12 cellular contexts compared by ENCODE assay signal in the genomic region with DNA sequence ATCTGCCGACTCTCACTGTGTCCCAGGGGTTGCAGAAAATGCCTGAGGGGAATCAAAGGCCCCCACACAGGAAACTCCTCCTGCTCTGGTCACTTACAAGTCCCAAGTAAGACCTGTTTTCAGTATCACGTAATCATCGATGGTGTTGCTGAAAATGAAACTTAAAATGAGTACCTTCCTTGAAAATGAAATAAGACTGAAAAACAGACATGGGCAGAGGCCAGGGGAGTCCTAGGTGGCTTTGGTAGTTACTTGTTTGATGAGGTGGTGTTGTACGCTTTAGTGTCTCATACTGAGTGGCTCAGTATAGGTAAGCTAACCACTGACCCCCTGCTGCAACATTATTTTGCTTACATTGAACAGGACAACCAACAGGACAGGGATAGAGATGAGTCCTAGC. TPM values are rescaled to one million over a fixed set of nuclear protein-coding genes. Genes with fewer than 3 reads are reported as not detected.
DNase-seq lines count a peak whose midpoint lies in the region; ATAC-seq and TF ChIP-seq lines count a peak whose summit lies in the region.
"Had no signal": no experiment of that assay in that cellular context is flagged by ENCODE, and none has a peak within 500 bp of the region (broad histone marks: within the 10 kb centered on the region; RNA-seq: fewer than 3 reads in every experiment).

No MANE protein-coding gene starts in this region.

- H3K4me1 Mint-ChIP-seq in activated naive CD8-positive, alpha-beta T cell treated with anti-CD3 and anti-CD28 coated beads, Interleukin-2, amount 50 U/mL, for 24 hours, result no peaks in the 10 kb centered on the region
- no peaks in the 10 kb centered on the region for H3K4me1 Mint-ChIP-seq in activated naive CD8-positive, alpha-beta T cell treated with anti-CD3 and anti-CD28 coated beads for 36 hours
- H3K4me1 Mint-ChIP-seq in Calu3 (ENCODE audit: low read depth, unreplicated experiment), result no peaks in the 10 kb centered on the region
- H3K4me1 Mint-ChIP-seq: nephron progenitor cell had no signal

- H3K4me1 ChIP-seq in heart right ventricle, result no peaks in the 10 kb centered on the region

- CTCF ChIA-PET in Calu3 (lab: Charles Lee), result no interaction called here

- no peaks in the 10 kb centered on the region for H3K27me3 Mint-ChIP-seq in activated naive CD8-positive, alpha-beta T cell treated with anti-CD3 and anti-CD28 coated beads, Interleukin-2, amount 50 U/mL, for 24 hours
- H3K27me3 Mint-ChIP-seq in activated naive CD8-positive, alpha-beta T cell treated with anti-CD3 and anti-CD28 coated beads for 36 hours, result no peaks in the 10 kb centered on the region
- H3K27me3 Mint-ChIP-seq in Calu3 (ENCODE audit: unreplicated experiment), result no peaks in the 10 kb centered on the region

- intact Hi-C loops in heart right ventricle (cut with DNase I) (loop anchor here in 1 of 10 donors (10.0 kb wide), 1 partner anchor 331 kb away; no protein-coding TSS in a partner anchor), Calu3 (cut with micrococcal nuclease; ENCODE audit: unreplicated experiment) (no loop called here)

- 88 to 91% methylated on average over 4 of the region's 4 CpGs for WGBS in heart right ventricle, 2 donors

- H3K36me3 ChIP-seq in heart right ventricle, result no peaks in the 10 kb centered on the region

- no peak overlapping the region for H3K27ac ChIP-seq in heart right ventricle

- no peak overlapping the region for H3K4me3 ChIP-seq in heart right ventricle

- no peak overlapping the region for H3K4me3 Mint-ChIP-seq in activated naive CD8-positive, alpha-beta T cell treated with anti-CD3 and anti-CD28 coated beads, Interleukin-2, amount 50 U/mL, for 24 hours
- no peak overlapping the region for H3K4me3 Mint-ChIP-seq in activated naive CD8-positive, alpha-beta T cell treated with anti-CD3 and anti-CD28 coated beads for 36 hours
- no peak overlapping the region for H3K4me3 Mint-ChIP-seq in Calu3 (ENCODE audit: low read depth, unreplicated experiment)
- H3K4me3 Mint-ChIP-seq: nephron progenitor cell had no signal

- no peaks in the 10 kb centered on the region for H3K27me3 ChIP-seq in heart right ventricle

- BruUV-seq in Calu3 (replicated peaks; lab: Mats Ljungman, UMichigan), result no TSS peak

- no peak for DNase-seq in activated naive CD8-positive, alpha-beta T cell treated with anti-CD3 and anti-CD28 coated beads, Interleukin-2, amount 50 U/mL, for 24 hours
- DNase-seq in activated naive CD8-positive, alpha-beta T cell treated with anti-CD3 and anti-CD28 coated beads for 36 hours, result no peak
- no peak for DNase-seq in stimulated activated naive CD8-positive, alpha-beta T cell treated with anti-CD3 and anti-CD28 coated beads, Interleukin-15, Interleukin-2, amounts not matched to agents 100 U/mL and 50 U/mL, for 24 hours
- DNase-seq in heart right ventricle (no peak), NCI-H1694 treated with DMSO at 0.1 percent for 48 hours (lab: John Stamatoyannopoulos, UW) (no peak), Calu3 (no peak)
- DNase-seq: cerebellar nuclear complex; kidney; nephron progenitor cell; stimulated activated naive CD4-positive, alpha-beta T cell had no signal

- peak; percentile 10 for ATAC-seq in activated naive CD8-positive, alpha-beta T cell treated with anti-CD3 and anti-CD28 coated beads, Interleukin-2, amount 50 U/mL, for 24 hours
- ATAC-seq in GM21526 (IDR thresholded peaks at IDR 0.05; ENCODE audit: low FRiP score, unreplicated experiment), result peak; percentile 91
- ATAC-seq in HG03066 (IDR thresholded peaks at IDR 0.05; ENCODE audit: low read depth, unreplicated experiment), result peak; percentile 94
- peak; percentile 32 for ATAC-seq in stimulated activated naive CD8-positive, alpha-beta T cell treated with anti-CD3 and anti-CD28 coated beads, Interleukin-15, Interleukin-2, amounts not matched to agents 100 U/mL and 50 U/mL, for 24 hours
- no peak for ATAC-seq in heart right ventricle

- H3K36me3 Mint-ChIP-seq in activated naive CD8-positive, alpha-beta T cell treated with anti-CD3 and anti-CD28 coated beads, Interleukin-2, amount 50 U/mL, for 24 hours (ENCODE audit: low read depth), result peaks cover 7% of the 10 kb centered on the region
- H3K36me3 Mint-ChIP-seq in activated naive CD8-positive, alpha-beta T cell treated with anti-CD3 and anti-CD28 coated beads for 36 hours, result peaks cover 9% of the 10 kb centered on the region
- H3K36me3 Mint-ChIP-seq in Calu3 (ENCODE audit: insufficient read depth, unreplicated experiment), result no peaks in the 10 kb centered on the region

- H3K9me3 Mint-ChIP-seq in activated naive CD8-positive, alpha-beta T cell treated with anti-CD3 and anti-CD28 coated beads, Interleukin-2, amount 50 U/mL, for 24 hours, result peaks cover 5% of the 10 kb centered on the region
- H3K9me3 Mint-ChIP-seq in activated naive CD8-positive, alpha-beta T cell treated with anti-CD3 and anti-CD28 coated beads for 36 hours, result peaks cover 4% of the 10 kb centered on the region
- H3K9me3 Mint-ChIP-seq in Calu3 (ENCODE audit: low read depth, unreplicated experiment), result no peaks in the 10 kb centered on the region

- no peaks in the 10 kb centered on the region for H3K9me3 ChIP-seq in heart right ventricle

- TF ChIP-seq CTCF in heart right ventricle (IDR thresholded peaks at IDR 0.05) (no peak), Calu3 (IDR thresholded peaks at IDR 0.05; ENCODE audit: unreplicated experiment) (no peak)

- no peak overlapping the region for H3K27ac Mint-ChIP-seq in activated naive CD8-positive, alpha-beta T cell treated with anti-CD3 and anti-CD28 coated beads, Interleukin-2, amount 50 U/mL, for 24 hours
- no peak overlapping the region for H3K27ac Mint-ChIP-seq in activated naive CD8-positive, alpha-beta T cell treated with anti-CD3 and anti-CD28 coated beads for 36 hours
- no peak overlapping the region for H3K27ac Mint-ChIP-seq in Calu3 (ENCODE audit: unreplicated experiment)
- H3K27ac Mint-ChIP-seq: nephron progenitor cell had no signal

RNA-seq across cellular contexts. Expression of a gene that starts 43.0 kb away (rescaled TPM):
- total RNA-seq in activated naive CD8-positive, alpha-beta T cell treated with anti-CD3 and anti-CD28 coated beads for 36 hours, result 100 to 1,000 TPM; 271 to 278 TPM
- total RNA-seq in heart right ventricle (10 to 100 TPM; 56.1 to 72.6 (median 61.2) TPM), Calu3 (2022) (153 and 164 TPM in 2 replicates)
- 10 to 100 TPM; 24.6 to 27.4 TPM for polyA plus RNA-seq in heart right ventricle

Comparison
In these comparisons a context has a peak if more than half of its experiments do, and no peak if none do; other contexts are left out.
1. ATAC-seq: peak in activated naive CD8-positive, alpha-beta T cell treated with anti-CD3 and anti-CD28 coated beads, Interleukin-2, amount 50 U/mL, for 24 hours (single experiment), GM21526 (single experiment), HG03066 (single experiment) and stimulated activated naive CD8-positive, alpha-beta T cell treated with anti-CD3 and anti-CD28 coated beads, Interleukin-15, Interleukin-2, amounts not matched to agents 100 U/mL and 50 U/mL, for 24 hours (single experiment); none in heart right ventricle (0 of 8).